In genomic region chr7:144203086-144203485, GRCh38 we compare ENCODE assay signal across 6 cellular contexts. TPM values are rescaled to one million over a fixed set of nuclear protein-coding genes. Genes with fewer than 3 reads are reported as not detected.
"Had no signal": no experiment of that assay in that cellular context is flagged by ENCODE, and none has a peak within 500 bp of the region (broad histone marks: within the 10 kb centered on the region; RNA-seq: fewer than 3 reads in every experiment).

No MANE protein-coding gene starts in this region.

RNA-seq across cellular contexts. Expression of gene OR2A42, which starts 36.3 kb away (rescaled TPM):
- total RNA-seq: temporal lobe, testis, tibial nerve, transverse colon, vagina had no signal
- polyA plus RNA-seq: stomach had no signal
